In genomic region chr3:44624696-44625528, GRCh38 we compare ENCODE assay signal across 8 cellular contexts. TPM values are rescaled to one million over a fixed set of nuclear protein-coding genes. Genes with fewer than 3 reads are reported as not detected.
DNase-seq lines count a peak whose midpoint lies in the region; ATAC-seq and TF ChIP-seq lines count a peak whose summit lies in the region.

TSS of gene ZNF197 (plus strand) at chr3:44625036. CDS start at chr3:44629155, 4,119 bp downstream.

- TF ChIP-seq POLR2A in GM10847 (IDR thresholded peaks at IDR 0.05; ENCODE audit: extremely low read depth, insufficient read length) (peak; percentile 59), adrenal gland (IDR thresholded peaks at IDR 0.05) (peak in 1 of 2 donors; percentile 64)

- H3K27ac ChIP-seq in adrenal gland, result peak within 1 kb of the TSS; percentile 72 to 94 (median 90)

- TF ChIP-seq CTCF in HFFc6 (IDR thresholded peaks at IDR 0.05) (peak; percentile 25; the same call in 1 of the 2 replicates), adrenal gland (IDR thresholded peaks at IDR 0.05) (peak in 1 of 6 experiments; percentile 13), progenitor cell of endocrine pancreas (IDR thresholded peaks at IDR 0.05; ENCODE audit: unreplicated experiment) (peak; percentile 24)

- H3K27me3 Mint-ChIP-seq in HFFc6 (ENCODE audit: insufficient read depth), result no peaks in the 10 kb centered on the region; the same call in 1 of the 2 replicates
- H3K27me3 Mint-ChIP-seq in progenitor cell of endocrine pancreas, result no peaks in the 10 kb centered on the region

- H3K4me3 ChIP-seq in adrenal gland, result peak within 1 kb of the TSS in 3 of 4 donors; percentile 51 to 71 (median 54)

- H3K4me1 Mint-ChIP-seq in HFFc6 (ENCODE audit: low read depth), result peaks cover 19% of the 10 kb centered on the region
- H3K4me1 Mint-ChIP-seq in progenitor cell of endocrine pancreas (ENCODE audit: low read depth), result peaks cover 15% of the 10 kb centered on the region

- intact Hi-C loops in adrenal gland (cut with DNase I) (no loop called here), left ventricle myocardium superior (cut with micrococcal nuclease) (no loop called here)

- DNase-seq in HFFc6 (peak; percentile 84), NCI-H1092 treated with DMSO at 0.1 percent for 48 hours (lab: John Stamatoyannopoulos, UW) (peak; percentile 85), SW480 (ENCODE audit: low spot score) (peak; percentile 88), adrenal gland (peak; percentile 78 to 95 (median 88)), left ventricle myocardium superior (peak; percentile 88), progenitor cell of endocrine pancreas (ENCODE audit: low spot score, unreplicated experiment) (peak; percentile 69), ureter (ENCODE audit: low spot score) (peak; percentile 85)

- H3K4me1 ChIP-seq in adrenal gland (replicated peaks in 1 of 2), result peaks cover 5 to 24% of the 10 kb centered on the region in 2 donors

- H3K4me3 Mint-ChIP-seq in HFFc6 (peak within 1 kb of the TSS; percentile 96), progenitor cell of endocrine pancreas (ENCODE audit: low read depth) (peak within 1 kb of the TSS; percentile 93)

- ATAC-seq in left ventricle myocardium superior, result peak; percentile 99

- H3K9me3 Mint-ChIP-seq in HFFc6 (no peaks in the 10 kb centered on the region), progenitor cell of endocrine pancreas (ENCODE audit: low read depth) (no peaks in the 10 kb centered on the region)

- no peaks in the 10 kb centered on the region for H3K9me3 ChIP-seq in adrenal gland (replicated peaks in 1 of 3)

- 0 to 3% (median 0%) methylated on average over 11 to 50 of the region's 50 CpGs for WGBS in adrenal gland, 4 donors

- peak within 1 kb of the TSS; percentile 86 for H3K27ac Mint-ChIP-seq in HFFc6
- peak within 1 kb of the TSS; percentile 97 for H3K27ac Mint-ChIP-seq in progenitor cell of endocrine pancreas

- H3K36me3 Mint-ChIP-seq in HFFc6 (ENCODE audit: low read depth), result peaks cover 6% of the 10 kb centered on the region; the same call in 1 of the 2 replicates
- H3K36me3 Mint-ChIP-seq in progenitor cell of endocrine pancreas (ENCODE audit: insufficient read depth), result peaks cover 2% of the 10 kb centered on the region

- no peaks in the 10 kb centered on the region for H3K27me3 ChIP-seq in adrenal gland

- peaks cover 0 to 8% of the 10 kb centered on the region in 2 donors for H3K36me3 ChIP-seq in adrenal gland (replicated peaks in 1 of 2)

RNA-seq across cellular contexts. Expression of gene ZNF197, which starts in this region (rescaled TPM):
- total RNA-seq in HFFc6 (2021; fragmentation: NEBNext Ultra II Directional; extraction: Animal tissue kit (Norgen Biotek cat#: 25700)), result 10 to 100 TPM; 12.0 to 13.5 (median 12.2) TPM
- total RNA-seq in adrenal gland, result 10 to 100 TPM in 7 of 8 donors, 1 to 10 TPM in 1; 7.2 to 19.5 (median 14.0) TPM
- 10 to 100 TPM in 2 of 3 donors, 1 to 10 TPM in 1; 9.4 to 17.5 (median 13.0) TPM for polyA plus RNA-seq in adrenal gland
- total RNA-seq in left ventricle myocardium superior, result 12.7 TPM
- total RNA-seq in progenitor cell of endocrine pancreas, result 34.1 and 34.5 TPM in 2 replicates
- total RNA-seq in ureter, result 23.6 TPM

Comparison
In these comparisons a context has a peak if more than half of its experiments do, and no peak if none do; other contexts are left out.
1. Peak in every context shown above with its lines: DNase-seq, ATAC-seq, H3K4me3 ChIP-seq and H3K27ac ChIP-seq.